7 cellular contexts compared by ENCODE assay signal in genomic region chr5:176446884-176447537, GRCh38. TPM values are rescaled to one million over a fixed set of nuclear protein-coding genes. Genes with fewer than 3 reads are reported as not detected.
DNase-seq lines count a peak whose midpoint lies in the region; ATAC-seq, FAIRE-seq and TF ChIP-seq lines count a peak whose summit lies in the region.

No MANE protein-coding gene starts in this region.

- H3K79me2 ChIP-seq in GM23338 (replicated peaks; ENCODE audit: insufficient read depth), result peaks cover 34% of the 10 kb centered on the region

- H3K4me1 Mint-ChIP-seq in GM23338 (peaks cover 12% of the 10 kb centered on the region), chondrocyte (ENCODE audit: low read depth) (peaks cover 22% of the 10 kb centered on the region)

- peak; percentile 36 for DNase-seq in GM23338 (ENCODE audit: low spot score)
- DNase-seq in RWPE1 (ENCODE audit: low spot score), result no peak
- no peak for DNase-seq in chondrocyte (ENCODE audit: low spot score)
- DNase-seq in medulla oblongata (ENCODE audit: extremely low spot score), result peak; percentile 12
- no peak for DNase-seq in NCI-H82 treated with DMSO at 0.1 percent for 48 hours (lab: John Stamatoyannopoulos, UW; ENCODE audit: unreplicated experiment)
- no peak for DNase-seq in GM12891 (ENCODE audit: insufficient read length, low spot score)

- TF ChIP-seq CTCF in GM23338 (conservative IDR thresholded peaks at IDR 0.05; ENCODE audit: low read depth in 2 of 2) (no peak), RWPE1 (conservative IDR thresholded peaks at IDR 0.05; ENCODE audit: low read depth) (no peak), chondrocyte (IDR thresholded peaks at IDR 0.05) (no peak)

- H3K4me3 ChIP-seq in GM23338, result peak overlapping the region; percentile 88
- peak overlapping the region; percentile 55 for H3K4me3 ChIP-seq in urinary bladder (ENCODE audit: low read depth, low read length)

- H3K4me3 Mint-ChIP-seq in GM23338 (peak overlapping the region; percentile 94), chondrocyte (ENCODE audit: unreplicated experiment) (peak overlapping the region; percentile 95)

- H3K36me3 Mint-ChIP-seq in GM23338 (ENCODE audit: low read depth) (no peaks in the 10 kb centered on the region; the same call in 2 of the 3 replicates), chondrocyte (ENCODE audit: low read depth) (no peaks in the 10 kb centered on the region)

- CTCF ChIA-PET in RWPE1 (lab: Yijun Ruan, JAX), result interaction anchor here (0.7 to 2.8 kb wide), 12 partner anchors 12 to 1002 kb away, joined by 3 to 31 read pairs (median 5); partner anchors contain the start of gene CLTB

- peak overlapping the region; percentile 92 for H3K27ac ChIP-seq in GM23338 (ENCODE audit: low read depth)
- peak overlapping the region; percentile 97 for H3K27ac ChIP-seq in RWPE1
- H3K27ac ChIP-seq in urinary bladder (ENCODE audit: low read depth), result peak overlapping the region; percentile 80

- peak overlapping the region; percentile 69 for H2AFZ ChIP-seq in GM23338

- POLR2A ChIA-PET in RWPE1 (lab: Yijun Ruan, JAX; ENCODE audit: low non-redundant PET), result interaction anchor here (1.3 kb wide), 1 partner anchor 29 kb away, joined by 3 read pairs; no protein-coding TSS in a partner anchor

- H3K27me3 Mint-ChIP-seq in GM23338 (ENCODE audit: insufficient read depth, low read depth, poor library complexity) (peaks cover 30% of the 10 kb centered on the region), chondrocyte (ENCODE audit: low read depth) (peaks cover 1% of the 10 kb centered on the region)

- peaks cover 8% of the 10 kb centered on the region for H3F3A ChIP-seq in GM23338 (replicated peaks; ENCODE audit: low read depth)

- peaks cover 24% of the 10 kb centered on the region; the same call in 1 of the 2 replicates for H4K20me1 ChIP-seq in GM23338 (replicated peaks; ENCODE audit: insufficient read depth)

- H3K9me2 ChIP-seq in GM23338 (ENCODE audit: insufficient read depth), result no peaks in the 10 kb centered on the region

- no peaks in the 10 kb centered on the region for H3K36me3 ChIP-seq in GM23338 (ENCODE audit: insufficient read depth)
- no peaks in the 10 kb centered on the region for H3K36me3 ChIP-seq in urinary bladder (ENCODE audit: insufficient read depth)

- ATAC-seq in GM23338, result peak; percentile 15

- H3K9me3 Mint-ChIP-seq in GM23338 (no peaks in the 10 kb centered on the region), chondrocyte (ENCODE audit: low read depth) (no peaks in the 10 kb centered on the region)

- peaks cover 8% of the 10 kb centered on the region for H3K4me1 ChIP-seq in GM23338 (ENCODE audit: insufficient read depth)
- no peaks in the 10 kb centered on the region for H3K4me1 ChIP-seq in urinary bladder (ENCODE audit: insufficient read depth)

- no peak for FAIRE-seq in GM12891 (lab: Jason Lieb, UNC)

- H3K4me2 ChIP-seq in GM23338, result peak overlapping the region; percentile 100

- 13% methylated on average over 24 of the region's 24 CpGs for WGBS in urinary bladder

- H3K27me3 ChIP-seq in GM23338 (ENCODE audit: insufficient read depth), result no peaks in the 10 kb centered on the region

- H3K27ac Mint-ChIP-seq in GM23338, result peak overlapping the region; percentile 99
- peak overlapping the region; percentile 95 for H3K27ac Mint-ChIP-seq in chondrocyte (ENCODE audit: unreplicated experiment)

- no peak for TF ChIP-seq POLR2A in GM12891 (IDR thresholded peaks at IDR 0.05; ENCODE audit: low read depth, low read length)

TF ChIP-seq in GM23338, 12 proteins besides CTCF, POLR2A, EP300 and RAD21 (continues in another document):
- no peak for TF ChIP-seq EZH2 (IDR thresholded peaks at IDR 0.05; ENCODE audit: low read depth, unreplicated experiment)
- no peak for TF ChIP-seq ETS1 (IDR thresholded peaks at IDR 0.05)
- TF ChIP-seq POLR2AphosphoS5 (IDR thresholded peaks at IDR 0.05; ENCODE audit: low read depth), result no peak
- TF ChIP-seq STAT1 (IDR thresholded peaks at IDR 0.05; ENCODE audit: unreplicated experiment), result no peak

TF ChIP-seq in GM12891, 5 proteins besides CTCF, POLR2A, EP300 and RAD21:
- no peak for TF ChIP-seq PAX5 (IDR thresholded peaks at IDR 0.05; ENCODE audit: insufficient read depth, low read length, severe bottlenecking)
- no peak for TF ChIP-seq SPI1 (IDR thresholded peaks at IDR 0.05; ENCODE audit: low read depth, low read length)
- TF ChIP-seq POU2F2 (IDR thresholded peaks at IDR 0.05; ENCODE audit: low read depth, low read length), result no peak
- TF ChIP-seq POLR2AphosphoS5 (IDR thresholded peaks at IDR 0.05; ENCODE audit: low read depth, low read length), result no peak
- TF ChIP-seq TAF1 (IDR thresholded peaks at IDR 0.05; ENCODE audit: low read depth, low read length), result no peak

RNA-seq across cellular contexts. Expression of gene FAF2, which starts 1.2 kb away (rescaled TPM):
- total RNA-seq in GM23338 (2014; rRNA removed; shearing (Covaris generic)), result 32.8 and 34.6 TPM in 2 replicates
- polyA plus RNA-seq in GM23338 (2016; fragmentation: Nextera tagmentation; extraction: Ambion mirVana) (36.4 and 37.6 TPM in 2 replicates), urinary bladder (21.0 TPM)
- total RNA-seq in chondrocyte (40.0 to 45.0 TPM (median 42.5 TPM) in 3 replicates), urinary bladder (43.4 TPM)
- 15.2 TPM for polyA plus RNA-seq in GM12891 (2012; ENCODE audit: low read depth, missing spikeins)

RNA-seq across cellular contexts. Expression of gene CLTB, which starts 30.7 kb away (rescaled TPM):
- 34.0 and 41.4 TPM in 2 replicates for total RNA-seq in GM23338 (2014; rRNA removed; shearing (Covaris generic))
- 26.8 and 30.1 TPM in 2 replicates for polyA plus RNA-seq in GM23338 (2016; fragmentation: Nextera tagmentation; extraction: Ambion mirVana)
- 63.8 to 85.6 TPM (median 65.3 TPM) in 3 replicates for total RNA-seq in chondrocyte
- total RNA-seq in urinary bladder, result 29.6 TPM
- 146 TPM for polyA plus RNA-seq in urinary bladder
- polyA plus RNA-seq in GM12891 (2012; ENCODE audit: low read depth, missing spikeins), result 27.7 TPM

RNA-seq across cellular contexts. Expression of gene HIGD2A, which starts 58.5 kb away (rescaled TPM):
- total RNA-seq in GM23338 (2014; rRNA removed; shearing (Covaris generic)), result 50.1 and 67.7 TPM in 2 replicates
- polyA plus RNA-seq in GM23338 (2016; fragmentation: Nextera tagmentation; extraction: Ambion mirVana) (194 and 206 TPM in 2 replicates), urinary bladder (188 TPM)
- total RNA-seq in chondrocyte (70.3 to 83.5 TPM (median 74.6 TPM) in 3 replicates), urinary bladder (62.0 TPM)
- 248 TPM for polyA plus RNA-seq in GM12891 (2012; ENCODE audit: low read depth, missing spikeins)

RNA-seq across cellular contexts. Expression of gene NOP16, which starts 58.6 kb away (rescaled TPM):
- total RNA-seq in GM23338 (2014; rRNA removed; shearing (Covaris generic)), result 43.4 and 44.3 TPM in 2 replicates
- polyA plus RNA-seq in GM23338 (2016; fragmentation: Nextera tagmentation; extraction: Ambion mirVana) (181 and 193 TPM in 2 replicates), urinary bladder (27.9 TPM)
- total RNA-seq in chondrocyte (16.8 to 22.8 TPM (median 19.9 TPM) in 3 replicates), urinary bladder (3.2 TPM)
- 77.2 TPM for polyA plus RNA-seq in GM12891 (2012; ENCODE audit: low read depth, missing spikeins)

Comparison
In these comparisons a context has a peak if more than half of its experiments do, and no peak if none do; other contexts are left out.
1. DNase-seq: peak in GM23338 (single experiment) and medulla oblongata (single experiment); none in RWPE1 (single experiment), chondrocyte (single experiment), NCI-H82 treated with DMSO at 0.1 percent for 48 hours (single experiment) and GM12891 (single experiment).
2. Peak in every context shown above with its lines, with median percentiles within 50 percentile points of each other: H3K27ac ChIP-seq.